Comparison of ENCODE assay signal across 2 cellular contexts in genomic region chr13:46522692-46523040, GRCh38.
A peak's percentile ranks its signal among the peaks of the same experiment; 100 is the strongest.
TF ChIP-seq lines count a peak whose summit lies in the region.

No MANE protein-coding gene starts in this region.

TF ChIP-seq in HEK293, 187 proteins besides CTCF, POLR2A, EP300 and RAD21:
- no peak for TF ChIP-seq ZNF518A (tag by site-specific recombination; conservative IDR thresholded peaks at IDR 0.05; ENCODE audit: low read depth)
- TF ChIP-seq ZNF433 (tag by site-specific recombination; IDR thresholded peaks at IDR 0.05; ENCODE audit: low read depth): no peak
- TF ChIP-seq ZNF571 (tag by site-specific recombination; IDR thresholded peaks at IDR 0.05): no peak
- no peak for TF ChIP-seq ZNF423 (tag by site-specific recombination; IDR thresholded peaks at IDR 0.05)
- peak; percentile 91 for TF ChIP-seq ZNF449 (tag by site-specific recombination; IDR thresholded peaks at IDR 0.05)

TF ChIP-seq in endothelial cell of umbilical vein, 7 proteins besides CTCF, POLR2A, EP300 and RAD21:
- TF ChIP-seq EZH2 (IDR thresholded peaks at IDR 0.05; ENCODE audit: borderline replicate concordance, low read depth, low read length, severe bottlenecking) (no peak), MYC (IDR thresholded peaks at IDR 0.05; ENCODE audit: low read depth, low read length) (no peak), FOS (IDR thresholded peaks at IDR 0.05; ENCODE audit: borderline replicate concordance, insufficient read depth, low read length) (no peak), JUN (IDR thresholded peaks at IDR 0.05; ENCODE audit: borderline replicate concordance, insufficient read depth, insufficient read length, low read depth) (no peak), MAX (IDR thresholded peaks at IDR 0.05; ENCODE audit: insufficient read depth, insufficient read length) (no peak), GATA2 (IDR thresholded peaks at IDR 0.05; ENCODE audit: insufficient read depth, insufficient read length, low read depth, low read length) (no peak)
